1 cellular context compared by ENCODE assay signal in the genomic region with DNA sequence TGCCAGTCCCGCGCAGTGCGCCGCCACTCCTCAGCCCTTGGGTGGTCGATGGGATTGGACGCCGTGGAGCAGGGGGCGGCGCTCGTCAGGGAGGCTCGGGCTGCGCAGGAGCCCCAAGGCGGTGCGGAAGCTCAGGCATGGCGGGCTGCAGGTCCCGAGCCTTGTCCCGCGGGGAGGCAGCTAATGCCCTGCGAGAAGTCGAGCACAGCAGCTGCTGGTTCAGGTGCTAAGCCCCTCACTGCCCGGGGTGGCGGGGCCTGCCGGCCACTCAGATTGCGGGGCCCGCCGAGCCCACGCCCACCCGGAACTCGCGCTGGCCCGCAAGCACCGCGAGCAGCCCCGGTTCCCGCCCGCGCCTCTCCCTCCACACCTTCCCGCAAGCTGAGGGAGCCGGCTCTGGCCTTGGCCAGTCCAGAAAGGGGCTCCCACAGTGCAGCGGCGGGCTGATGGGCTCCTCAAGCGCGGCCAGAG.
TF ChIP-seq lines count a peak whose summit lies in the region.

No MANE protein-coding gene starts in this region.

TF ChIP-seq in K562, 482 proteins besides CTCF, POLR2A, EP300 and RAD21:
- TF ChIP-seq, protein P1, sequence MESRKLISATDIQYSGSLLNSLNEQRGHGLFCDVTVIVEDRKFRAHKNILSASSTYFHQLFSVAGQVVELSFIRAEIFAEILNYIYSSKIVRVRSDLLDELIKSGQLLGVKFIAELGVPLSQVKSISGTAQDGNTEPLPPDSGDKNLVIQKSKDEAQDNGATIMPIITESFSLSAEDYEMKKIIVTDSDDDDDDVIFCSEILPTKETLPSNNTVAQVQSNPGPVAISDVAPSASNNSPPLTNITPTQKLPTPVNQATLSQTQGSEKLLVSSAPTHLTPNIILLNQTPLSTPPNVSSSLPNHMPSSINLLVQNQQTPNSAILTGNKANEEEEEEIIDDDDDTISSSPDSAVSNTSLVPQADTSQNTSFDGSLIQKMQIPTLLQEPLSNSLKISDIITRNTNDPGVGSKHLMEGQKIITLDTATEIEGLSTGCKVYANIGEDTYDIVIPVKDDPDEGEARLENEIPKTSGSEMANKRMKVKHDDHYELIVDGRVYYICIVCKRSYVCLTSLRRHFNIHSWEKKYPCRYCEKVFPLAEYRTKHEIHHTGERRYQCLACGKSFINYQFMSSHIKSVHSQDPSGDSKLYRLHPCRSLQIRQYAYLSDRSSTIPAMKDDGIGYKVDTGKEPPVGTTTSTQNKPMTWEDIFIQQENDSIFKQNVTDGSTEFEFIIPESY (CRISPR knock-in tag; IDR thresholded peaks at IDR 0.05): peak; percentile 85
- no peak for TF ChIP-seq MYBL2 (IDR thresholded peaks at IDR 0.05; ENCODE audit: low read depth)
- 0 out of 2 replicates have a peak, but pooled peaks have one; percentile 29 for TF ChIP-seq MYBL2 (CRISPR knock-in tag; IDR thresholded peaks at IDR 0.05; ENCODE audit: borderline replicate concordance)
- no peak for TF ChIP-seq KLF6 (CRISPR knock-in tag; IDR thresholded peaks at IDR 0.05; ENCODE audit: borderline replicate concordance)
- TF ChIP-seq, protein P2, sequence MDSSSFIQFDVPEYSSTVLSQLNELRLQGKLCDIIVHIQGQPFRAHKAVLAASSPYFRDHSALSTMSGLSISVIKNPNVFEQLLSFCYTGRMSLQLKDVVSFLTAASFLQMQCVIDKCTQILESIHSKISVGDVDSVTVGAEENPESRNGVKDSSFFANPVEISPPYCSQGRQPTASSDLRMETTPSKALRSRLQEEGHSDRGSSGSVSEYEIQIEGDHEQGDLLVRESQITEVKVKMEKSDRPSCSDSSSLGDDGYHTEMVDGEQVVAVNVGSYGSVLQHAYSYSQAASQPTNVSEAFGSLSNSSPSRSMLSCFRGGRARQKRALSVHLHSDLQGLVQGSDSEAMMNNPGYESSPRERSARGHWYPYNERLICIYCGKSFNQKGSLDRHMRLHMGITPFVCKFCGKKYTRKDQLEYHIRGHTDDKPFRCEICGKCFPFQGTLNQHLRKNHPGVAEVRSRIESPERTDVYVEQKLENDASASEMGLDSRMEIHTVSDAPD (CRISPR knock-in tag; IDR thresholded peaks at IDR 0.05): no peak
- TF ChIP-seq HNRNPH1 (optimal IDR thresholded peaks at IDR 0.05; ENCODE audit: low read depth, low read length): no peak
- no peak for TF ChIP-seq ZSCAN32 (CRISPR knock-in tag; IDR thresholded peaks at IDR 0.05)
